In the genomic region with DNA sequence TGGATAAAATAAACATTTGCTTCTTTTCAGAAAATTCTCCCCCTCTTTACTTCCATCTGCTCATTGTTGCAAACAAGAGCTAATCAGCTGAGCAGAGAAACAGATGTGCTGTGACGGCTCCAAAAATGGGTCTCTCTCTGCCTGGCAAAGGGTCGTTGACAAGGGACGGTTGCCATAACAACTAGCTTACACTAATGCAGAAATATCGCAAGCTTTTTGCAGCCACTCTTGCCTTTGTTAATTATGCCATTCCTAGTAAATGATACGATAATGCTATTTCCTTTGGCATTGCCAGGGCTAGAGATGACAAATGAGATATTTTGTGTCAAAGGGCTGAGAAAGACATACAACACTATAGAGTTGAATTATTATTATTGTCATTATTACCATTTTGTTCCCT, we compare ENCODE assay signal across 22 cellular contexts. TPM values are rescaled to one million over a fixed set of nuclear protein-coding genes. Genes with fewer than 3 reads are reported as not detected.
A peak's percentile ranks its signal among the peaks of the same experiment; 100 is the strongest.
DNase-seq lines count a peak whose midpoint lies in the region; ATAC-seq and TF ChIP-seq lines count a peak whose summit lies in the region.
"Had no signal": no experiment of that assay in that cellular context is flagged by ENCODE, and none has a peak within 500 bp of the region (broad histone marks: within the 10 kb centered on the region; RNA-seq: fewer than 3 reads in every experiment).

No MANE protein-coding gene starts in this region.

- 14 to 21% (median 17%) methylated on average over 5 of the region's 5 CpGs for WGBS in psoas muscle, 3 donors
- 44 to 60% methylated on average over 5 of the region's 5 CpGs for WGBS in body of pancreas, 2 donors

- intact Hi-C loops in psoas muscle (cut with DNase I) (loop anchor here in 1 of 2 donors (5.0 kb wide), 1 partner anchor 842 kb away; no protein-coding TSS in a partner anchor), body of pancreas (cut with DNase I) (no loop called here)

- no peak for ATAC-seq in psoas muscle
- no peak for ATAC-seq in body of pancreas
- ATAC-seq: A549; activated T-helper 17 cell treated with anti-CD3 and anti-CD28 coated beads, Interleukin-2, amount 50 U/mL, for 72 hours had no signal

- H3K9me3 ChIP-seq in psoas muscle = no peaks in the 10 kb centered on the region
- H3K9me3 ChIP-seq in body of pancreas = no peaks in the 10 kb centered on the region
- H3K9me3 ChIP-seq: A549, adrenal gland, ovary, vagina had no signal

- H3K27ac ChIP-seq in psoas muscle = no peak overlapping the region
- no peak overlapping the region for H3K27ac ChIP-seq in body of pancreas
- H3K27ac ChIP-seq: A549, adrenal gland, ovary, vagina had no signal

- no peaks in the 10 kb centered on the region for H3K27me3 ChIP-seq in psoas muscle (ENCODE audit: insufficient read depth in 3 of 3, low read length in 2 of 3)
- no peaks in the 10 kb centered on the region for H3K27me3 ChIP-seq in body of pancreas
- H3K27me3 ChIP-seq: adrenal gland, ovary, vagina had no signal

- TF ChIP-seq CTCF in psoas muscle (IDR thresholded peaks at IDR 0.05) (no peak), body of pancreas (IDR thresholded peaks at IDR 0.05) (no peak)

- H3K36me3 ChIP-seq in psoas muscle (ENCODE audit: insufficient read depth in 1 of 2, low read depth in 1 of 2) (no peaks in the 10 kb centered on the region), body of pancreas (replicated peaks in 1 of 2; ENCODE audit: insufficient read depth in 1 of 2, low read depth in 2 of 2) (no peaks in the 10 kb centered on the region)
- H3K36me3 ChIP-seq: adrenal gland, ovary, vagina had no signal

- H3K4me3 ChIP-seq in psoas muscle (no peak overlapping the region), body of pancreas (no peak overlapping the region)
- H3K4me3 ChIP-seq: A549, adrenal gland, ovary, vagina had no signal

- peak; percentile 22 for DNase-seq in NCI-H82 (lab: John Stamatoyannopoulos, UW)
- no peak for DNase-seq in NCI-H82 treated with DMSO at 0.1 percent for 48 hours (lab: John Stamatoyannopoulos, UW; ENCODE audit: unreplicated experiment)
- DNase-seq in NCI-H446 (lab: John Stamatoyannopoulos, UW) = peak; percentile 22 to 77
- DNase-seq in fibroblast of gingiva (ENCODE audit: low read depth) = peak; percentile 49
- peak; percentile 66 for DNase-seq in retina
- DNase-seq in psoas muscle = no peak
- no peak for DNase-seq in body of pancreas
- DNase-seq in HuH-7.5 (ENCODE audit: low spot score) = no peak
- DNase-seq: activated B cell treated with CpG ODN at 0.5 μM for 24 hours; activated CD8-positive, alpha-beta memory T cell treated with anti-CD3 and anti-CD28 coated beads for 24 hours; CD4-positive, CD25-positive, alpha-beta regulatory T cell; NCI-H226; ovary; SIG-M5; stimulated activated CD4-positive, alpha-beta T cell treated with anti-CD3 and anti-CD28 coated beads, Interleukin-4, amount 100 ng/mL, for 1 hour had no signal

- TF ChIP-seq POLR2A in body of pancreas (IDR thresholded peaks at IDR 0.05) = no peak

- H3K4me1 ChIP-seq in psoas muscle (no peaks in the 10 kb centered on the region), body of pancreas (no peaks in the 10 kb centered on the region)
- H3K4me1 ChIP-seq: vagina had no signal

RNA-seq across cellular contexts. Expression of a gene that starts 46.7 kb away (rescaled TPM):
- under 1 TPM in 2 of 4 donors, not detected in 2; 0.04 to 0.32 TPM for total RNA-seq in psoas muscle
- polyA plus RNA-seq in psoas muscle = not detected
- total RNA-seq in body of pancreas = 1 to 10 TPM; 2.0 to 4.7 TPM
- total RNA-seq: activated B cell treated with CpG ODN at 0.5 μM for 24 hours; CD4-positive, CD25-positive, alpha-beta regulatory T cell; Daoy; myocyte had no signal
- polyA plus RNA-seq: CD4-positive, CD25-positive, alpha-beta regulatory T cell; liver had no signal

Comparison
In these comparisons a context has a peak if more than half of its experiments do, and no peak if none do; other contexts are left out.
1. DNase-seq: peak in NCI-H82 (single experiment), NCI-H446 (2 of 2), fibroblast of gingiva (single experiment) and retina (single experiment); none in NCI-H82 treated with DMSO at 0.1 percent for 48 hours (single experiment), psoas muscle (0 of 2), body of pancreas (0 of 4) and HuH-7.5 (single experiment).